8 cellular contexts compared by ENCODE assay signal in the genomic region with DNA sequence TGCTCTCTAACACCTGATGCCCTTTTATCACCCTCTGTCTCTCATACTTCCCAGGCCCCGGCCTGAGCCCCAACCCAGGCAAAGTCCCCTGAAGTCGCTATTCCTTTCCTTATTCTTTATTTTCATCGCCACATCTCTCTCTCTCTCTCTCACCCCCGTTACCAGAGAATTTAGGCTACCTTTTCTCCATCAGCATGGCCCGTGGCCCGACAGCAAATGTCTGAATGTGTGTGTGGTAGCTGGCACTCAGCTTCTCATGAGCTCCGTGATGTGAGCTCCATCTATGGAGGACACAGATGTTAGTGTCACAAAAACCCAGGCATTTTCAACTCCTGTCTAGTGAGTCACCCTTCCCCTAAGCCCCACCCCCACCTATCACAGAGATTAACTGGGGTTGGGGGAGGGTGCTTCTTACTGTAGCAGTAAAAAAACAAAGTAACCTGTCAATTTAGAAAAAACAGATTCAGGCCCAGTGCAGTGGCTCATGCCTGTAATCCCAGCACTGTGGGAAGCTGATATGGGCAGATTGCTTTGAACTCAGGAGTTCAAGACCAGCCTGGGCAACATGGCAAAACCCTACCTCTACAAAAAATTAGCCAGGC. TPM values are rescaled to one million over a fixed set of nuclear protein-coding genes. Genes with fewer than 3 reads are reported as not detected.
DNase-seq lines count a peak whose midpoint lies in the region; ATAC-seq and TF ChIP-seq lines count a peak whose summit lies in the region.

No MANE protein-coding gene starts in this region.

- 57 to 67% methylated on average over 7 of the region's 7 CpGs for WGBS in esophagus, 2 donors
- 30 to 45% methylated on average over 7 of the region's 7 CpGs for WGBS in sigmoid colon, 2 donors

- TF ChIP-seq CTCF in sigmoid colon (IDR thresholded peaks at IDR 0.05) = no peak

- intact Hi-C loops in sigmoid colon (cut with DNase I) = no loop called here

- no peaks in the 10 kb centered on the region for H3K36me3 ChIP-seq in esophagus (ENCODE audit: control insufficient read depth in 2 of 2, insufficient read depth in 2 of 2, low read length in 1 of 2)
- no peaks in the 10 kb centered on the region for H3K36me3 ChIP-seq in sigmoid colon

- no peak for TF ChIP-seq POLR2A in sigmoid colon (IDR thresholded peaks at IDR 0.05)

- no peak for TF ChIP-seq EP300 in sigmoid colon (IDR thresholded peaks at IDR 0.05)

- ATAC-seq in HG03139 (IDR thresholded peaks at IDR 0.05; ENCODE audit: unreplicated experiment) (no peak), GM18498 (IDR thresholded peaks at IDR 0.05; ENCODE audit: unreplicated experiment) (no peak)

- H3K27me3 ChIP-seq in esophagus (ENCODE audit: control insufficient read depth in 1 of 2, insufficient read depth in 2 of 2, low read length in 2 of 2) (no peaks in the 10 kb centered on the region), sigmoid colon (no peaks in the 10 kb centered on the region)

- no peak overlapping the region for H3K4me3 ChIP-seq in esophagus (ENCODE audit: low read depth in 1 of 2, low read length in 2 of 2)
- H3K4me3 ChIP-seq in sigmoid colon = no peak overlapping the region

- DNase-seq in activated gamma-delta T cell treated with Interleukin-2 at 50 U/mL for 16 hours (peak; percentile 81), activated gamma-delta T cell (lab: John Stamatoyannopoulos, UW) (no peak), NAMALWA (ENCODE audit: low spot score) (peak; percentile 36), sigmoid colon (no peak)
- DNase-seq in activated CD8-positive, alpha-beta memory T cell treated with anti-CD3 and anti-CD28 coated beads for 1 hour (ENCODE audit: extremely low read depth in 1 of 2, low read depth in 1 of 2) = peak; percentile 57 to 61

- H3K9me3 ChIP-seq in esophagus (ENCODE audit: control insufficient read depth in 2 of 2, insufficient read depth in 1 of 2, low read depth in 1 of 2, low read length in 1 of 2) (no peaks in the 10 kb centered on the region), sigmoid colon (no peaks in the 10 kb centered on the region)

- peaks cover 3 to 18% of the 10 kb centered on the region in 2 donors for H3K4me1 ChIP-seq in esophagus (ENCODE audit: control insufficient read depth in 2 of 2, insufficient read depth in 2 of 2, low read length in 1 of 2)
- H3K4me1 ChIP-seq in sigmoid colon = peaks cover 0 to 29% (median 22%) of the 10 kb centered on the region in 4 donors

- peak overlapping the region; percentile 82 to 94 for H3K27ac ChIP-seq in esophagus (ENCODE audit: low read depth in 2 of 2, low read length in 1 of 2)
- H3K27ac ChIP-seq in sigmoid colon = peak overlapping the region; percentile 61 to 78 (median 72)

RNA-seq across cellular contexts. Expression of a gene that starts 53.8 kb away (rescaled TPM):
- polyA plus RNA-seq in esophagus (10 to 100 TPM in 1 of 2 donors, 1 to 10 TPM in 1; 7.1 to 15.5 TPM), sigmoid colon (1 to 10 TPM; 3.5 to 8.7 (median 4.2) TPM)
- 10 to 100 TPM in 2 of 4 donors, 1 to 10 TPM in 2; 7.8 to 12.2 (median 9.4) TPM for total RNA-seq in sigmoid colon

Comparison
In these comparisons a context has a peak if more than half of its experiments do, and no peak if none do; other contexts are left out.
1. DNase-seq: peak in activated gamma-delta T cell treated with Interleukin-2 at 50 U/mL for 16 hours (single experiment), NAMALWA (single experiment) and activated CD8-positive, alpha-beta memory T cell treated with anti-CD3 and anti-CD28 coated beads for 1 hour (2 of 2); none in activated gamma-delta T cell (single experiment) and sigmoid colon (single experiment).